ENCODE assay signal across 8 cellular contexts in genomic region chr12:1117970-1118563, GRCh38.
DNase-seq lines count a peak whose midpoint lies in the region; ATAC-seq and TF ChIP-seq lines count a peak whose summit lies in the region.

No MANE protein-coding gene starts in this region.

- no peak overlapping the region for H3K4me3 Mint-ChIP-seq in activated T-cell treated with anti-CD3 and anti-CD28 coated beads, Interleukin-2, amount 50 U/mL, for 24 hours
- H3K4me3 Mint-ChIP-seq in neural progenitor cell = no peak overlapping the region

- no peak overlapping the region for H3K27ac ChIP-seq in neural progenitor cell

- H3K4me3 ChIP-seq in neural progenitor cell = no peak overlapping the region

- no peak overlapping the region for H3K9ac ChIP-seq in neural progenitor cell

- H2AFZ ChIP-seq in neural progenitor cell (replicated peaks) = no peak overlapping the region

- H3K9me3 Mint-ChIP-seq in activated T-cell treated with anti-CD3 and anti-CD28 coated beads, Interleukin-2, amount 50 U/mL, for 24 hours = no peaks in the 10 kb centered on the region
- H3K9me3 Mint-ChIP-seq in neural progenitor cell = no peaks in the 10 kb centered on the region

- no peaks in the 10 kb centered on the region for H3K36me3 ChIP-seq in neural progenitor cell

- H3K27ac Mint-ChIP-seq in activated T-cell treated with anti-CD3 and anti-CD28 coated beads, Interleukin-2, amount 50 U/mL, for 24 hours = no peak overlapping the region
- H3K27ac Mint-ChIP-seq in neural progenitor cell = no peak overlapping the region

- H3K27me3 Mint-ChIP-seq in activated T-cell treated with anti-CD3 and anti-CD28 coated beads, Interleukin-2, amount 50 U/mL, for 24 hours = no peaks in the 10 kb centered on the region
- H3K27me3 Mint-ChIP-seq in neural progenitor cell (ENCODE audit: insufficient read depth, low read depth) = no peaks in the 10 kb centered on the region

- H3K36me3 Mint-ChIP-seq in activated T-cell treated with anti-CD3 and anti-CD28 coated beads, Interleukin-2, amount 50 U/mL, for 24 hours (ENCODE audit: low read depth) = peaks cover 16% of the 10 kb centered on the region
- H3K36me3 Mint-ChIP-seq in neural progenitor cell = no peaks in the 10 kb centered on the region

- peaks cover 11% of the 10 kb centered on the region for H3F3A ChIP-seq in neural progenitor cell (ENCODE audit: low read depth)

- peaks cover 5% of the 10 kb centered on the region for H3K4me1 ChIP-seq in neural progenitor cell

- no peaks in the 10 kb centered on the region for H4K20me1 ChIP-seq in neural progenitor cell (ENCODE audit: low read depth)

- H3K9me3 ChIP-seq in neural progenitor cell (ENCODE audit: low read depth) = no peaks in the 10 kb centered on the region

- no peak for ATAC-seq in GM19395 (IDR thresholded peaks at IDR 0.05; ENCODE audit: unreplicated experiment)

- DNase-seq in COR-L47 (lab: John Stamatoyannopoulos, UW) (peak; percentile 78), Kasumi-1 (lab: John Stamatoyannopoulos, UW) (peak; percentile 28 to 61), OCI-M2 (lab: John Stamatoyannopoulos, UW; ENCODE audit: unreplicated experiment) (peak; percentile 18), fibroblast of peridontal ligament (ENCODE audit: extremely low read depth) (peak; percentile 87), neural progenitor cell (ENCODE audit: low spot score) (peak; percentile 76), stromal cell of bone marrow (ENCODE audit: low read depth) (peak; percentile 46)
- DNase-seq in activated T-cell treated with anti-CD3 and anti-CD28 coated beads, Interleukin-2, amount 50 U/mL, for 24 hours = peak; percentile 66

- peaks cover 20% of the 10 kb centered on the region for H3K4me1 Mint-ChIP-seq in activated T-cell treated with anti-CD3 and anti-CD28 coated beads, Interleukin-2, amount 50 U/mL, for 24 hours (ENCODE audit: low read depth)
- no peaks in the 10 kb centered on the region for H3K4me1 Mint-ChIP-seq in neural progenitor cell

- H3K27me3 ChIP-seq in neural progenitor cell = no peaks in the 10 kb centered on the region

- H3K79me2 ChIP-seq in neural progenitor cell (ENCODE audit: low read depth) = no peaks in the 10 kb centered on the region

- peak; percentile 99 for TF ChIP-seq CTCF in neural progenitor cell (IDR thresholded peaks at IDR 0.05)

- H3K4me2 ChIP-seq in neural progenitor cell = no peak overlapping the region

Comparison
In these comparisons a context has a peak if more than half of its experiments do, and no peak if none do; other contexts are left out.
1. DNase-seq: peak in every context shown above with its lines; median percentile 87 in fibroblast of peridontal ligament; 78 in COR-L47; 76 in neural progenitor cell; 66 in activated T-cell treated with anti-CD3 and anti-CD28 coated beads, Interleukin-2, amount 50 U/mL, for 24 hours; 46 in stromal cell of bone marrow; 44 in Kasumi-1; 18 in OCI-M2.